Comparison of ENCODE assay signal across 14 cellular contexts in genomic region chr7:28112056-28112455, GRCh38.
A peak's percentile ranks its signal among the peaks of the same experiment; 100 is the strongest.
DNase-seq lines count a peak whose midpoint lies in the region; TF ChIP-seq lines count a peak whose summit lies in the region.
"Had no signal": no experiment of that assay in that cellular context is flagged by ENCODE, and none has a peak within 500 bp of the region (broad histone marks: within the 10 kb centered on the region; RNA-seq: fewer than 3 reads in every experiment).

No MANE protein-coding gene starts in this region.

- H3K79me2 ChIP-seq in GM23248 (ENCODE audit: insufficient read depth) (peaks cover 55% of the 10 kb centered on the region), hepatocyte (peaks cover 4% of the 10 kb centered on the region)

- TF ChIP-seq CTCF in AG09319 (IDR thresholded peaks at IDR 0.05; ENCODE audit: low read depth, low read length) = no peak
- TF ChIP-seq CTCF in nephron (IDR thresholded peaks at IDR 0.05; ENCODE audit: unreplicated experiment in 3 of 3) = no peak
- TF ChIP-seq CTCF in ascending aorta (IDR thresholded peaks at IDR 0.05) = no peak
- TF ChIP-seq CTCF in GM10266 (IDR thresholded peaks at IDR 0.05; ENCODE audit: control insufficient read depth, insufficient read depth, low read depth, missing control alignments) = no peak
- no peak for TF ChIP-seq CTCF in hepatocyte (IDR thresholded peaks at IDR 0.05; ENCODE audit: poor library complexity)

- H3K9me2 ChIP-seq in GM23248 (ENCODE audit: insufficient read depth) = no peaks in the 10 kb centered on the region
- no peaks in the 10 kb centered on the region for H3K9me2 ChIP-seq in hepatocyte (replicated peaks; ENCODE audit: insufficient read depth)

- peak overlapping the region in 2 of 3 experiments; percentile 37 to 54 for H3K27ac Mint-ChIP-seq in nephron
- H3K27ac Mint-ChIP-seq: CD4-positive, alpha-beta T cell; GM23338 had no signal

- H3K4me3 ChIP-seq in GM23248 (peak overlapping the region; percentile 44), ascending aorta (no peak overlapping the region), hepatocyte (no peak overlapping the region)
- H3K4me3 ChIP-seq: GM23338 had no signal

- H3K4me1 Mint-ChIP-seq in nephron = peaks cover 48% of the 10 kb centered on the region
- H3K4me1 Mint-ChIP-seq: GM23338 had no signal

- H3K9me3 Mint-ChIP-seq in nephron = no peaks in the 10 kb centered on the region
- H3K9me3 Mint-ChIP-seq: CD4-positive, alpha-beta T cell; GM23338 had no signal

- H3K36me3 Mint-ChIP-seq in nephron (ENCODE audit: low read depth) = no peaks in the 10 kb centered on the region

- H3K9me3 ChIP-seq in GM23248 (ENCODE audit: low read depth) = no peaks in the 10 kb centered on the region
- H3K9me3 ChIP-seq in ascending aorta = no peaks in the 10 kb centered on the region
- H3K9me3 ChIP-seq in hepatocyte (ENCODE audit: low read depth) = no peaks in the 10 kb centered on the region

- intact Hi-C loops in ascending aorta (cut with DNase I) = no loop called here

- peaks cover 4% of the 10 kb centered on the region for H3K27me3 Mint-ChIP-seq in nephron (ENCODE audit: low read depth)
- H3K27me3 Mint-ChIP-seq: CD4-positive, alpha-beta T cell had no signal

- no peaks in the 10 kb centered on the region for H4K20me1 ChIP-seq in GM23248 (ENCODE audit: insufficient read depth)
- no peaks in the 10 kb centered on the region for H4K20me1 ChIP-seq in hepatocyte (ENCODE audit: insufficient read depth, poor library complexity, severe bottlenecking)

- in situ Hi-C loops in GM23248 (cut with MboI) = no loop called here

- H3K36me3 ChIP-seq in GM23248 (ENCODE audit: low read depth) (no peaks in the 10 kb centered on the region), ascending aorta (no peaks in the 10 kb centered on the region), hepatocyte (replicated peaks; ENCODE audit: insufficient read depth, low read depth) (no peaks in the 10 kb centered on the region)

- H3K9ac ChIP-seq in GM23248 = peak overlapping the region; percentile 18; the same call in 1 of the 2 replicates

- H3K4me3 Mint-ChIP-seq in nephron = no peak overlapping the region
- H3K4me3 Mint-ChIP-seq: CD4-positive, alpha-beta T cell; GM23338 had no signal

- H3K27ac ChIP-seq in GM23248 (peak overlapping the region; percentile 64), ascending aorta (no peak overlapping the region), hepatocyte (no peak overlapping the region)

- H2AFZ ChIP-seq in GM23248 (peak overlapping the region; percentile 58; the same call in 1 of the 2 replicates), hepatocyte (no peak overlapping the region)
- H2AFZ ChIP-seq: GM23338 had no signal

- peak overlapping the region; percentile 26 for H3K4me2 ChIP-seq in GM23248 (ENCODE audit: unreplicated experiment)
- H3K4me2 ChIP-seq in hepatocyte = no peak overlapping the region
- H3K4me2 ChIP-seq: GM23338 had no signal

- H3K4me1 ChIP-seq in GM23248 (ENCODE audit: insufficient read depth) (peaks cover 31% of the 10 kb centered on the region), ascending aorta (peaks cover 0 to 5% of the 10 kb centered on the region in 2 donors), hepatocyte (ENCODE audit: insufficient read depth) (no peaks in the 10 kb centered on the region)

- DNase-seq in AG09319 (ENCODE audit: extremely low read depth, low read depth) (peak; percentile 35), GM23248 (peak; percentile 80), fibroblast of gingiva (ENCODE audit: low read depth) (peak; percentile 63), ascending aorta (ENCODE audit: low spot score in 2 of 2) (no peak), GM10266 (ENCODE audit: extremely low spot score) (no peak), SHP77 (lab: John Stamatoyannopoulos, UW) (no peak), hepatocyte (ENCODE audit: low spot score) (no peak)
- DNase-seq: CD4-positive, alpha-beta T cell; NCI-H1105 treated with DMSO at 0.1 percent for 48 hours; NCI-H187 treated with DMSO at 0.1 percent for 48 hours; NK-92 treated with Interleukin-12 subunit alpha and Interleukin-12 subunit beta, amount 100 ng/mL, for 24 hours; RPMI8226 had no signal

- 14 to 17% methylated on average over 3 of the region's 3 CpGs for WGBS in GM23248 (ENCODE audit: low coverage in 1 of 2, low lambda C conversion rate in 2 of 2, missing lambda C conversion rate in 2 of 2), 2 experiments
- WGBS in hepatocyte (ENCODE audit: low lambda C conversion rate, missing lambda C conversion rate) = 80% methylated on average over 3 of the region's 3 CpGs

- peaks cover 26% of the 10 kb centered on the region for H3F3A ChIP-seq in GM23248 (ENCODE audit: insufficient read depth)

- no peaks in the 10 kb centered on the region for H3K27me3 ChIP-seq in GM23248 (replicated peaks; ENCODE audit: insufficient read depth)
- H3K27me3 ChIP-seq in ascending aorta = no peaks in the 10 kb centered on the region
- H3K27me3 ChIP-seq in hepatocyte = no peaks in the 10 kb centered on the region

Comparison
In these comparisons a context has a peak if more than half of its experiments do, and no peak if none do; other contexts are left out.
1. DNase-seq: peak in AG09319 (single experiment), GM23248 (single experiment) and fibroblast of gingiva (single experiment); none in ascending aorta (0 of 2), GM10266 (single experiment), SHP77 (0 of 2) and hepatocyte (single experiment).